ENCODE assay signal across 15 cellular contexts in genomic region chr3:10508619-10509260, GRCh38. TPM values are rescaled to one million over a fixed set of nuclear protein-coding genes. Genes with fewer than 3 reads are reported as not detected.
DNase-seq lines count a peak whose midpoint lies in the region; ATAC-seq and TF ChIP-seq lines count a peak whose summit lies in the region.
"Had no signal": no experiment of that assay in that cellular context is flagged by ENCODE, and none has a peak within 500 bp of the region (broad histone marks: within the 10 kb centered on the region; RNA-seq: fewer than 3 reads in every experiment).

No MANE protein-coding gene starts in this region.

- H3K27me3 ChIP-seq in Caco-2 (replicated peaks; ENCODE audit: control insufficient read depth, insufficient read depth, low read length) = no peaks in the 10 kb centered on the region
- H3K27me3 ChIP-seq in WERI-Rb-1 (ENCODE audit: insufficient read depth, low read depth, severe bottlenecking) = no peaks in the 10 kb centered on the region
- peaks cover 18% of the 10 kb centered on the region for H3K27me3 ChIP-seq in trophoblast cell (ENCODE audit: insufficient read depth, low read length)
- H3K27me3 ChIP-seq: BE2C had no signal

- no CpG with 5 or more reads among the region's 6 CpGs for WGBS in trophoblast cell (ENCODE audit: extremely low coverage, insufficient coverage, insufficient read length)

- H3K36me3 ChIP-seq in Caco-2 (ENCODE audit: control insufficient read depth, insufficient read depth, low read length) = no peaks in the 10 kb centered on the region
- H3K36me3 ChIP-seq in WERI-Rb-1 = no peaks in the 10 kb centered on the region
- H3K36me3 ChIP-seq in trophoblast cell (ENCODE audit: control insufficient read depth in 1 of 2, insufficient read depth in 2 of 2, low read length in 2 of 2) = no peaks in the 10 kb centered on the region
- H3K36me3 ChIP-seq: BE2C had no signal

- H3K4me3 ChIP-seq in Caco-2 (ENCODE audit: low read depth, low read length) = no peak overlapping the region
- H3K4me3 ChIP-seq in WERI-Rb-1 (ENCODE audit: low read depth, low read length) = no peak overlapping the region
- no peak overlapping the region for H3K4me3 ChIP-seq in trophoblast cell (ENCODE audit: low read depth, low read length)

- H2BK12ac ChIP-seq in trophoblast cell (ENCODE audit: low read length) = no peak overlapping the region

- H3K9me3 ChIP-seq in Caco-2 (no peaks in the 10 kb centered on the region), WERI-Rb-1 (ENCODE audit: severe bottlenecking) (no peaks in the 10 kb centered on the region), trophoblast cell (ENCODE audit: insufficient read depth, low read depth, low read length) (peaks cover 1% of the 10 kb centered on the region)
- H3K9me3 ChIP-seq: BE2C had no signal

- no peak overlapping the region for H2BK5ac ChIP-seq in trophoblast cell (ENCODE audit: low read depth, low read length, poor library complexity)

- POLR2A ChIA-PET in Caco-2 (lab: Charles Lee) = no interaction called here

- no TSS peak for BruUV-seq in Caco-2 (replicated peaks; lab: Mats Ljungman, UMichigan)

- TF ChIP-seq CTCF in Caco-2 (IDR thresholded peaks at IDR 0.05; ENCODE audit: insufficient read depth in 1 of 2, low read depth in 1 of 2, low read length in 1 of 2, severe bottlenecking in 1 of 2, unreplicated experiment in 1 of 2) (no peak), WERI-Rb-1 (IDR thresholded peaks at IDR 0.05; ENCODE audit: low read depth, low read length) (no peak)

- H4K8ac ChIP-seq in trophoblast cell (ENCODE audit: low read depth, low read length) = no peak overlapping the region

- peaks cover 4% of the 10 kb centered on the region for H3K4me1 Mint-ChIP-seq in Caco-2 (ENCODE audit: low read depth, unreplicated experiment)
- no peaks in the 10 kb centered on the region for H3K4me1 Mint-ChIP-seq in stimulated activated effector memory CD8-positive, alpha-beta T cell treated with anti-CD3 and anti-CD28 coated beads, Interleukin-12 subunit alpha, Interleukin-12 subunit beta, amount 100 ng/mL, for 72 hours
- H3K4me1 Mint-ChIP-seq: CD4-positive, alpha-beta memory T cell had no signal

- H3K27ac ChIP-seq in WERI-Rb-1 = no peak overlapping the region
- H3K27ac ChIP-seq in trophoblast cell (ENCODE audit: low read depth, low read length) = no peak overlapping the region
- H3K27ac ChIP-seq: C4-2B had no signal

- no peak overlapping the region for H3K4me2 ChIP-seq in trophoblast cell (ENCODE audit: low read length)

- intact Hi-C loops in Caco-2 (cut with micrococcal nuclease; ENCODE audit: unreplicated experiment) = no loop called here

- no peak overlapping the region for H2AFZ ChIP-seq in trophoblast cell (ENCODE audit: insufficient read depth, low read length, poor library complexity)

- CTCF ChIA-PET in Caco-2 (lab: Charles Lee) = no interaction called here

- no peaks in the 10 kb centered on the region for H3K36me3 Mint-ChIP-seq in Caco-2 (ENCODE audit: insufficient read depth, unreplicated experiment)
- H3K36me3 Mint-ChIP-seq in stimulated activated effector memory CD8-positive, alpha-beta T cell treated with anti-CD3 and anti-CD28 coated beads, Interleukin-12 subunit alpha, Interleukin-12 subunit beta, amount 100 ng/mL, for 72 hours = no peaks in the 10 kb centered on the region
- H3K36me3 Mint-ChIP-seq: CD4-positive, alpha-beta memory T cell; IgD-negative memory B cell had no signal

- peak overlapping the region; percentile 5 for H3K9ac ChIP-seq in trophoblast cell (ENCODE audit: low read length)

- H3K27ac Mint-ChIP-seq in Caco-2 (ENCODE audit: unreplicated experiment) = no peak overlapping the region
- no peak overlapping the region for H3K27ac Mint-ChIP-seq in stimulated activated effector memory CD8-positive, alpha-beta T cell treated with anti-CD3 and anti-CD28 coated beads, Interleukin-12 subunit alpha, Interleukin-12 subunit beta, amount 100 ng/mL, for 72 hours
- H3K27ac Mint-ChIP-seq: HFFc6, IgD-negative memory B cell had no signal

- H2AK5ac ChIP-seq in trophoblast cell (ENCODE audit: low read length) = no peak overlapping the region

- no peaks in the 10 kb centered on the region for H3K79me2 ChIP-seq in trophoblast cell (ENCODE audit: control insufficient read depth, insufficient read depth, low read length, poor library complexity)

- no peak overlapping the region for H3K4ac ChIP-seq in trophoblast cell (ENCODE audit: low read depth, low read length)

- DNase-seq in Caco-2 (peak; percentile 37 to 50), WERI-Rb-1 (peak; percentile 41), left lobe of liver (ENCODE audit: low spot score) (peak; percentile 92), trophoblast cell (no peak), midbrain (lab: John Stamatoyannopoulos, UW) (no peak)
- DNase-seq in stimulated activated effector memory CD8-positive, alpha-beta T cell treated with anti-CD3 and anti-CD28 coated beads, Interleukin-12 subunit alpha, Interleukin-12 subunit beta, amount 100 ng/mL, for 72 hours (ENCODE audit: low spot score in 2 of 2) = no peak
- DNase-seq: BE2C; CD4-positive, alpha-beta memory T cell; DND-41; GDM1; HCEC 1CT; HFFc6 had no signal

- H3K27me3 Mint-ChIP-seq in Caco-2 (ENCODE audit: insufficient read depth, unreplicated experiment) = peaks cover 8% of the 10 kb centered on the region

- ATAC-seq in left lobe of liver = peak; percentile 72
- no peak for ATAC-seq in stimulated activated effector memory CD8-positive, alpha-beta T cell treated with anti-CD3 and anti-CD28 coated beads, Interleukin-12 subunit alpha, Interleukin-12 subunit beta, amount 100 ng/mL, for 72 hours
- ATAC-seq in HG02973 (IDR thresholded peaks at IDR 0.05; ENCODE audit: unreplicated experiment) = no peak

- H3K79me1 ChIP-seq in trophoblast cell (ENCODE audit: low read length) = no peaks in the 10 kb centered on the region

- H4K12ac ChIP-seq in trophoblast cell (ENCODE audit: low read depth, low read length) = no peak overlapping the region

- H3K9me3 Mint-ChIP-seq in Caco-2 (ENCODE audit: unreplicated experiment) = no peaks in the 10 kb centered on the region
- H3K9me3 Mint-ChIP-seq in stimulated activated effector memory CD8-positive, alpha-beta T cell treated with anti-CD3 and anti-CD28 coated beads, Interleukin-12 subunit alpha, Interleukin-12 subunit beta, amount 100 ng/mL, for 72 hours = no peaks in the 10 kb centered on the region
- H3K9me3 Mint-ChIP-seq: CD4-positive, alpha-beta memory T cell; HFFc6; IgD-negative memory B cell had no signal

- no peak overlapping the region for H3K18ac ChIP-seq in trophoblast cell (ENCODE audit: low read length)

- H3K23ac ChIP-seq in trophoblast cell (ENCODE audit: low read length) = no peak overlapping the region

- H3K4me1 ChIP-seq in Caco-2 = peaks cover 5% of the 10 kb centered on the region; the same call in 1 of the 2 replicates
- H3K4me1 ChIP-seq in trophoblast cell (ENCODE audit: control insufficient read depth in 1 of 2, insufficient read depth in 2 of 2, low read length in 2 of 2) = peaks cover 0 to 2% of the 10 kb centered on the region in 2 experiments
- H3K4me1 ChIP-seq: BE2C had no signal

- H3K14ac ChIP-seq in trophoblast cell (ENCODE audit: low read length) = no peak overlapping the region

- H2BK120ac ChIP-seq in trophoblast cell (ENCODE audit: insufficient read depth, low read length, poor library complexity) = no peak overlapping the region

- no peak overlapping the region for H3K4me3 Mint-ChIP-seq in Caco-2 (ENCODE audit: unreplicated experiment)
- H3K4me3 Mint-ChIP-seq in stimulated activated effector memory CD8-positive, alpha-beta T cell treated with anti-CD3 and anti-CD28 coated beads, Interleukin-12 subunit alpha, Interleukin-12 subunit beta, amount 100 ng/mL, for 72 hours = no peak overlapping the region
- H3K4me3 Mint-ChIP-seq: CD4-positive, alpha-beta memory T cell; HFFc6; IgD-negative memory B cell had no signal

- no peak overlapping the region for H4K91ac ChIP-seq in trophoblast cell (ENCODE audit: low read depth, low read length)

RNA-seq across cellular contexts. Expression of gene ATP2B2, which starts 3.4 kb away (rescaled TPM):
- total RNA-seq in Caco-2 (2022) (not detected in 2 replicates), left lobe of liver (37.9 TPM)
- polyA plus RNA-seq in trophoblast cell (2013) = 0.01 TPM in 2 replicates
- total RNA-seq: CD4-positive, alpha-beta memory T cell; HFFc6 had no signal
- polyA plus RNA-seq: CD4-positive, alpha-beta memory T cell; IgD-negative memory B cell had no signal

Comparison
In these comparisons a context has a peak if more than half of its experiments do, and no peak if none do; other contexts are left out.
1. DNase-seq: peak in Caco-2 (2 of 2), WERI-Rb-1 (single experiment) and left lobe of liver (single experiment); none in trophoblast cell (0 of 2), midbrain (single experiment) and stimulated activated effector memory CD8-positive, alpha-beta T cell treated with anti-CD3 and anti-CD28 coated beads, Interleukin-12 subunit alpha, Interleukin-12 subunit beta, amount 100 ng/mL, for 72 hours (0 of 2).
2. RNA of gene ATP2B2, which starts 3.4 kb away (total RNA-seq): 37.9 TPM in left lobe of liver (single experiment); not detected in Caco-2; every median in the first group is over 10 times any median in the second.